17 cellular contexts compared by ENCODE assay signal in the genomic region with DNA sequence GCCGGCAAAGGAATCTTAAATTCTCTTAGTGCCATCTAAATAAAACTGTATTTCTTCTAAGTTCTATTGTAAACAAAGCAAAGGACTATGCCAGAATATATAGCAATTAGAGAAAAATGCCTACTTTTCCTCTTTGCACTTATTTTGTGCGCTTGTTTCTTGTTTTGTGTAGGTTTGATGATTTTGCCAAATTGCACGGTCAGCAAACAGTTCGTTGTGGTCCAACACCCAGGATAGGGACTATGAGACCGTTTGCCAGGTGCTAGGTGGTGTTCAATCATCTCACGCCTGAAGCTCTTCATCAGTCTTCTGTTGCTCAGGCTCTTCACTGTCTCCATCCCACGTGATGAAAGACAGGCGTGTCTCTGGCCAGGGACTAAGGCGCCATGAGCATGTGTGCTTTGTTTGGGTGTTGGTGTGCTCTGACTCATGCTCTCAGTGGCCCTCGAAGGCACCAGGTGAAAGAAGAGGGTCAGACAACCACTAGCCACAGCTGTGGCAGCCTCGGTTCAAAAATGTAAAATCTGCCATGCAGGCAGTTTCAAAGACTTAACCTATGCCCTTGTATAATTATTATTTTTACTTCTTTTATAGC. TPM values are rescaled to one million over a fixed set of nuclear protein-coding genes. Genes with fewer than 3 reads are reported as not detected.
"Had no signal": no experiment of that assay in that cellular context is flagged by ENCODE, and none has a peak within 500 bp of the region (broad histone marks: within the 10 kb centered on the region; RNA-seq: fewer than 3 reads in every experiment).

No MANE protein-coding gene starts in this region.

- H3K27me3 ChIP-seq: gastroesophageal sphincter, left lung, ovary, tibial artery, vagina had no signal

- DNase-seq: activated CD4-positive, alpha-beta memory T cell treated with anti-CD3 and anti-CD28 coated beads, Interleukin-2, amount 10 ng/mL, durations not matched to agents 7 days and 5 days; activated CD4-positive, alpha-beta T cell treated with anti-CD3 and anti-CD28 coated beads for 36 hours; activated CD8-positive, alpha-beta memory T cell treated with anti-CD3 and anti-CD28 coated beads, Interleukin-2, amount 50 U/mL, for 4 hours; activated naive CD4-positive, alpha-beta T cell treated with anti-CD3 and anti-CD28 coated beads for 36 hours; caudate nucleus; effector CD8-positive, alpha-beta T cell; islet precursor cell; left lung; ovary; tibial artery had no signal

- H3K4me3 ChIP-seq: coronary artery, gastroesophageal sphincter, left lung, ovary, tibial artery, vagina had no signal

- ATAC-seq: activated CD4-positive, alpha-beta T cell treated with anti-CD3 and anti-CD28 coated beads for 36 hours; gastroesophageal sphincter; left lung had no signal

- H3K9me3 Mint-ChIP-seq: activated CD4-positive, alpha-beta memory T cell treated with anti-CD3 and anti-CD28 coated beads, Interleukin-2, amount 10 ng/mL, durations not matched to agents 7 days and 5 days; activated naive CD4-positive, alpha-beta T cell treated with anti-CD3 and anti-CD28 coated beads for 36 hours; memory B cell had no signal

- H3K27me3 Mint-ChIP-seq: activated CD4-positive, alpha-beta memory T cell treated with anti-CD3 and anti-CD28 coated beads, Interleukin-2, amount 10 ng/mL, durations not matched to agents 7 days and 5 days; activated CD4-positive, alpha-beta T cell treated with anti-CD3 and anti-CD28 coated beads for 36 hours; memory B cell had no signal

- H3K4me3 Mint-ChIP-seq: activated CD4-positive, alpha-beta memory T cell treated with anti-CD3 and anti-CD28 coated beads, Interleukin-2, amount 10 ng/mL, durations not matched to agents 7 days and 5 days; activated CD4-positive, alpha-beta T cell treated with anti-CD3 and anti-CD28 coated beads for 36 hours; activated naive CD4-positive, alpha-beta T cell treated with anti-CD3 and anti-CD28 coated beads for 36 hours; activated T-helper 1 cell treated with anti-CD3 and anti-CD28 coated beads, Interleukin-12 subunit alpha, Interleukin-12 subunit beta, Interleukin-2, Interleukin-4 antibody, amounts not matched to agents 30 ng/mL and 10 ng/mL and 1 ng/mL, durations not matched to agents 14 hours and 24 hours and 36 hours; memory B cell had no signal

- H3K36me3 ChIP-seq: gastroesophageal sphincter, left lung, ovary, tibial artery, vagina had no signal

- H3K27ac ChIP-seq: coronary artery, gastroesophageal sphincter, left lung, ovary, tibial artery, vagina, VCaP had no signal

- H3K9me3 ChIP-seq: gastroesophageal sphincter, left lung, ovary, tibial artery, vagina had no signal

- H3K27ac Mint-ChIP-seq: activated CD4-positive, alpha-beta memory T cell treated with anti-CD3 and anti-CD28 coated beads, Interleukin-2, amount 10 ng/mL, durations not matched to agents 7 days and 5 days; activated CD4-positive, alpha-beta T cell treated with anti-CD3 and anti-CD28 coated beads for 36 hours; activated naive CD4-positive, alpha-beta T cell treated with anti-CD3 and anti-CD28 coated beads for 36 hours; activated T-helper 1 cell treated with anti-CD3 and anti-CD28 coated beads, Interleukin-12 subunit alpha, Interleukin-12 subunit beta, Interleukin-2, Interleukin-4 antibody, amounts not matched to agents 30 ng/mL and 10 ng/mL and 1 ng/mL, durations not matched to agents 14 hours and 24 hours and 36 hours; memory B cell had no signal

RNA-seq across cellular contexts. Expression of gene KCNE1, which starts 36.9 kb away (rescaled TPM):
- total RNA-seq: activated naive CD4-positive, alpha-beta T cell treated with anti-CD3 and anti-CD28 coated beads for 36 hours had no signal
- polyA plus RNA-seq: neural cell had no signal
